8 cellular contexts compared by ENCODE assay signal in genomic region chr2:11863513-11864328, GRCh38.
DNase-seq lines count a peak whose midpoint lies in the region; ATAC-seq and TF ChIP-seq lines count a peak whose summit lies in the region.

No MANE protein-coding gene starts in this region.

- no peaks in the 10 kb centered on the region for H3K4me1 ChIP-seq in breast epithelium

- peaks cover 0 to 3% of the 10 kb centered on the region in 2 donors for H3K9me3 ChIP-seq in breast epithelium

- ATAC-seq in GM21723 (IDR thresholded peaks at IDR 0.05; ENCODE audit: unreplicated experiment): peak; percentile 57

- TF ChIP-seq CTCF in VCaP (conservative IDR thresholded peaks at IDR 0.05): peak; percentile 95
- peak; percentile 82 to 95 (median 95) for TF ChIP-seq CTCF in breast epithelium (IDR thresholded peaks at IDR 0.05)

- no peaks in the 10 kb centered on the region for H3K36me3 ChIP-seq in breast epithelium

- H3K27me3 ChIP-seq in breast epithelium: no peaks in the 10 kb centered on the region

- intact Hi-C loops in breast epithelium (cut with DNase I; ENCODE audit: low total_unique reads): loop anchor here (5.0 kb wide), 1 partner anchor 1069 kb away; no protein-coding TSS in a partner anchor

- peak overlapping the region in 1 of 3 donors; percentile 10 for H3K4me3 ChIP-seq in breast epithelium

- H3K27ac ChIP-seq in VCaP (no peak overlapping the region), breast epithelium (peak overlapping the region; percentile 46 to 52)

- TF ChIP-seq POLR2A in breast epithelium (IDR thresholded peaks at IDR 0.05): no peak

- DNase-seq in DMS 273 treated with DMSO at 0.1 percent for 48 hours (lab: John Stamatoyannopoulos, UW) (peak; percentile 38), NAMALWA (ENCODE audit: low spot score) (peak; percentile 79), breast epithelium (ENCODE audit: low spot score in 2 of 2) (peak; percentile 80 to 81), iris pigment epithelial cell (ENCODE audit: low read depth) (peak; percentile 86), DMS114 treated with DMSO at 0.1 percent for 48 hours (lab: John Stamatoyannopoulos, UW; ENCODE audit: unreplicated experiment) (no peak)
- DNase-seq in stimulated activated CD4-positive, alpha-beta T cell treated with anti-CD3 and anti-CD28 coated beads, Interleukin-1b, Interleukin-23, amount 100 ng/mL, for 1 hour (ENCODE audit: low read depth in 2 of 2): peak; percentile 34 to 52
